Comparison of ENCODE assay signal across 8 cellular contexts in the genomic region with DNA sequence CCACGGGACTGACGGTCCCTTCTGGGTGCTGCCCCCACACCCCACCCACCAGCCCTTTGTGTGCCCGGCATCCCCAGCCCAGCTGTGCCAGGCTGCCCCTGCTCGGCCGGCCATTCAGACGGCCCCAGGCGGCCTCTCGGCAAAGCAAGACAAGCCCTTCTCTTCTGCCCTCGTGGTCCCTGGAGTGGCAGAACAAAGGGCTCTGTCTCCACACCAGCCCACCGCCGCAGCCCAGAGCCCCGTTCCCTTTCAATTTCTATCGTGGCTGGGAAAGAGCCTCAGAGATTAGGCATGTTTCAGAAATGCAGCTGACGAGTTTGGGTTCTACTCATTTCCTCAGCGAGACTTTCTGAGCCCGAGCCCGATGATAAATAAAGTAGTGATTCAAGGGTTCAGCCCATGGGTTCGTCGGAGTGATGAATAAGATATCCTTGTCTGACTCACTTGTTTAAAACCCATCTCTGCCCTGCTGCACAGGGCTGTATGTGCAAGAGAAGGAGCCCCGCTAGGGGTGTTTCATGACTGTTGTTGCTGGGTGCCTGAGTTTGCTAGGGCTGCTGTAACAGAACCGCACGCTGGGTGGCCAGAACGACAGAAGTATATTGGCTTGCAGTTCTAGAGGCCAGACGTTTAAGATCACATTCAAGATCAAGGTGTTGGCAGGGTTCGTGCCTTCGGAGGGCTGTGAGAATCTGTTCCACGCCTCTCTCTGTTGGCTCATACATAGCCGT. TPM values are rescaled to one million over a fixed set of nuclear protein-coding genes. Genes with fewer than 3 reads are reported as not detected.
A peak's percentile ranks its signal among the peaks of the same experiment; 100 is the strongest.
DNase-seq lines count a peak whose midpoint lies in the region; ATAC-seq and TF ChIP-seq lines count a peak whose summit lies in the region.

No MANE protein-coding gene starts in this region.

- 29 to 33% (median 31%) methylated on average over 27 to 28 of the region's 28 CpGs for WGBS in heart left ventricle, 4 donors
- 16% methylated on average over 28 of the region's 28 CpGs for WGBS in urinary bladder

- peak overlapping the region; percentile 48 for H3K4me2 ChIP-seq in SU-DHL-6 (ENCODE audit: low read depth, low read length, poor library complexity, severe bottlenecking)

- H3K9me2 ChIP-seq in SU-DHL-6 (replicated peaks; ENCODE audit: insufficient read depth, low read length): no peaks in the 10 kb centered on the region

- 0 out of 2 replicates have a peak, but pooled peaks cover 1% of the 10 kb centered on the region for H3F3A ChIP-seq in SU-DHL-6 (ENCODE audit: insufficient read depth)

- peak overlapping the region; percentile 31 for H3K4me3 ChIP-seq in SU-DHL-6 (ENCODE audit: insufficient read depth, low read length, poor library complexity, severe bottlenecking)
- peak overlapping the region; percentile 81 for H3K4me3 ChIP-seq in adipocyte (ENCODE audit: low read length)
- H3K4me3 ChIP-seq in heart left ventricle: peak overlapping the region in 9 of 12 donors; percentile 33 to 56 (median 39)
- H3K4me3 ChIP-seq in urinary bladder (ENCODE audit: low read depth, low read length): peak overlapping the region; percentile 19

- H4K20me1 ChIP-seq in SU-DHL-6 (ENCODE audit: low read depth, low read length): no peaks in the 10 kb centered on the region; the same call in 1 of the 2 replicates

- H3K4me1 ChIP-seq in adipocyte (ENCODE audit: control insufficient read depth, insufficient read depth, low read length): peaks cover 50% of the 10 kb centered on the region
- peaks cover 0 to 72% (median 50%) of the 10 kb centered on the region in 12 donors for H3K4me1 ChIP-seq in heart left ventricle
- peaks cover 1% of the 10 kb centered on the region for H3K4me1 ChIP-seq in urinary bladder (ENCODE audit: insufficient read depth)

- intact Hi-C loops in heart left ventricle (cut with DNase I): loop anchor here in 7 of 10 donors (2.0 to 10.0 kb wide), 8 partner anchors 55 to 185 kb away; a partner anchor contains a TSS

- peak; percentile 77 for DNase-seq in DMS79 (lab: John Stamatoyannopoulos, UW)
- DNase-seq in adipocyte (ENCODE audit: low read depth): peak; percentile 97
- DNase-seq in heart left ventricle: peak; percentile 64 to 86 (median 64)
- DNase-seq in renal cortical epithelial cell (ENCODE audit: low read depth): peak; percentile 92

- no peak overlapping the region for H2AFZ ChIP-seq in SU-DHL-6 (ENCODE audit: low read depth, low read length, severe bottlenecking)

- no peak for TF ChIP-seq POLR2A in heart left ventricle (IDR thresholded peaks at IDR 0.05)

- H3K27me3 ChIP-seq in SU-DHL-6 (ENCODE audit: low read length) (no peaks in the 10 kb centered on the region), adipocyte (replicated peaks; ENCODE audit: control insufficient read depth, insufficient read depth, low read length) (no peaks in the 10 kb centered on the region), heart left ventricle (no peaks in the 10 kb centered on the region)

- H3K9me3 ChIP-seq in SU-DHL-6 (ENCODE audit: insufficient read depth, low read length) (no peaks in the 10 kb centered on the region), adipocyte (ENCODE audit: control insufficient read depth, low read length) (no peaks in the 10 kb centered on the region), heart left ventricle (no peaks in the 10 kb centered on the region)

- H3K27ac ChIP-seq in SU-DHL-6 (ENCODE audit: low read depth, low read length) (peak overlapping the region; percentile 11), heart left ventricle (peak overlapping the region; percentile 36 to 93 (median 76)), urinary bladder (ENCODE audit: low read depth) (peak overlapping the region; percentile 86)

- peak; percentile 32 for ATAC-seq in HG02571 (IDR thresholded peaks at IDR 0.05; ENCODE audit: unreplicated experiment)
- ATAC-seq in heart left ventricle: peak; percentile 40 to 63 (median 51)
- ATAC-seq in HG02588 (IDR thresholded peaks at IDR 0.05; ENCODE audit: unreplicated experiment): no peak

- H3K36me3 ChIP-seq in SU-DHL-6 (ENCODE audit: low read length): no peaks in the 10 kb centered on the region
- no peaks in the 10 kb centered on the region for H3K36me3 ChIP-seq in adipocyte (ENCODE audit: control insufficient read depth, insufficient read depth, low read length, severe bottlenecking)
- peaks cover 0 to 6% (median 0%) of the 10 kb centered on the region in 9 donors for H3K36me3 ChIP-seq in heart left ventricle
- H3K36me3 ChIP-seq in urinary bladder (ENCODE audit: insufficient read depth): no peaks in the 10 kb centered on the region

- H3K9ac ChIP-seq in SU-DHL-6 (ENCODE audit: low read length) (peak overlapping the region; percentile 45), adipocyte (ENCODE audit: low read length) (peak overlapping the region; percentile 94)

- TF ChIP-seq CTCF in SU-DHL-6 (IDR thresholded peaks at IDR 0.05; ENCODE audit: insufficient read depth, low read length, poor library complexity, severe bottlenecking) (peak; percentile 34), heart left ventricle (IDR thresholded peaks at IDR 0.05) (peak; percentile 23 to 75 (median 44))

- peaks cover 94% of the 10 kb centered on the region for H3K79me2 ChIP-seq in SU-DHL-6 (ENCODE audit: insufficient read depth, low read length)

RNA-seq across cellular contexts. Expression of a gene that starts 4.3 kb away (rescaled TPM):
- total RNA-seq in heart left ventricle (10 to 100 TPM; 24.2 to 89.4 (median 31.3) TPM), renal cortical epithelial cell (28.7 and 54.2 TPM in 2 replicates), urinary bladder (24.0 TPM)
- polyA plus RNA-seq in heart left ventricle (10 to 100 TPM; 26.9 to 39.6 TPM), urinary bladder (55.2 TPM)

RNA-seq across cellular contexts. Expression of a gene that starts 4.6 kb away (rescaled TPM):
- total RNA-seq in heart left ventricle (1 to 10 TPM; 2.1 to 9.2 (median 4.7) TPM), renal cortical epithelial cell (2.0 and 4.0 TPM in 2 replicates), urinary bladder (2.3 TPM)
- polyA plus RNA-seq in heart left ventricle (1 to 10 TPM; 4.2 to 5.1 TPM), urinary bladder (6.0 TPM)

RNA-seq across cellular contexts. Expression of a gene that starts 53.3 kb away (rescaled TPM):
- total RNA-seq in heart left ventricle (10 to 100 TPM in 7 of 9 donors, 1 to 10 TPM in 2; 5.2 to 49.5 (median 16.9) TPM), renal cortical epithelial cell (1.6 and 3.9 TPM in 2 replicates), urinary bladder (11.3 TPM)
- polyA plus RNA-seq in heart left ventricle (10 to 100 TPM in 1 of 2 donors, 1 to 10 TPM in 1; 9.6 to 36.3 TPM), urinary bladder (4.5 TPM)

Comparison
In these comparisons a context has a peak if more than half of its experiments do, and no peak if none do; other contexts are left out.
1. H3K27ac ChIP-seq: peak in every context shown above with its lines; median percentile 86 in urinary bladder; 76 in heart left ventricle; 11 in SU-DHL-6.
2. H3K4me3 ChIP-seq: peak in every context shown above with its lines; median percentile 81 in adipocyte; 39 in heart left ventricle; 31 in SU-DHL-6; 19 in urinary bladder.